13 cellular contexts compared by ENCODE assay signal in the genomic region with DNA sequence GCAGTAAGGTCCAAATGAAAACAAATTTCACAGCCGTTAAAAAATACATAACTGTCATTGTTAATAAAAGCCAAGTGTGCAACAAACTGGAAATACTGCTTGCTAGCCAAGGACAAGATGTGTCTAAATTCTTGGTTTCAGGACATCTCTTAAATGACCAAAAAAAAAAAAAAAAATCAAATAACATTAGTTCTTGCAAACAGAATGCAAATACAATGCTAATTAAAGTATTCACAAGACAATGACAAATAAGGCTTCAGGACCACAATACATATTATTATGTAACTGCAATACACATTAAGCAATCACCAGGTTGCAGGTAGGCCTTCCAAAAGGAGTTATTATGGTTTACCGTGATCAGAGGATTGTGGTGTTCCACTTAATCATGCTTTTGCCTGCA. TPM values are rescaled to one million over a fixed set of nuclear protein-coding genes. Genes with fewer than 3 reads are reported as not detected.
A peak's percentile ranks its signal among the peaks of the same experiment; 100 is the strongest.
DNase-seq lines count a peak whose midpoint lies in the region; ATAC-seq and TF ChIP-seq lines count a peak whose summit lies in the region.
"Had no signal": no experiment of that assay in that cellular context is flagged by ENCODE, and none has a peak within 500 bp of the region (broad histone marks: within the 10 kb centered on the region; RNA-seq: fewer than 3 reads in every experiment).

No MANE protein-coding gene starts in this region.

- peaks cover 7% of the 10 kb centered on the region for H3K36me3 Mint-ChIP-seq in T-helper 2 cell treated with Interferon-gamma antibody and Interleukin-4, amounts not matched to agents 5 μg/mL and 100 μg/mL, for 36 hours (ENCODE audit: low read depth)
- H3K36me3 Mint-ChIP-seq: immature natural killer cell had no signal

- POLR2A ChIA-PET in AG04449 (lab: Yijun Ruan, JAX): no interaction called here

- H3K4me2 ChIP-seq in MM.1S (ENCODE audit: low read depth, low read length): peak overlapping the region; percentile 60
- H3K4me2 ChIP-seq in neural cell (ENCODE audit: low read length): peak overlapping the region; percentile 94

- no peaks in the 10 kb centered on the region for H3K27me3 Mint-ChIP-seq in T-helper 2 cell treated with Interferon-gamma antibody and Interleukin-4, amounts not matched to agents 5 μg/mL and 100 μg/mL, for 36 hours (ENCODE audit: low read depth)

- H3K4me3 ChIP-seq in AG04449 (ENCODE audit: low read depth, low read length) (peak overlapping the region; percentile 83), MM.1S (ENCODE audit: low read length) (peak overlapping the region; percentile 85), endocrine pancreas (ENCODE audit: control insufficient read depth, insufficient read depth, low read length) (peak overlapping the region; percentile 72), neural cell (ENCODE audit: low read length) (peak overlapping the region; percentile 84)

- H3K36me3 ChIP-seq in MM.1S (replicated peaks; ENCODE audit: insufficient read depth, low read length) (no peaks in the 10 kb centered on the region; the same call in 1 of the 2 replicates), endocrine pancreas (ENCODE audit: control insufficient read depth, insufficient read depth, low read length) (no peaks in the 10 kb centered on the region), neural cell (ENCODE audit: insufficient read depth, low read length) (no peaks in the 10 kb centered on the region)

- H3K27me3 ChIP-seq in MM.1S (replicated peaks; ENCODE audit: insufficient read depth, low read length) (no peaks in the 10 kb centered on the region), endocrine pancreas (ENCODE audit: control insufficient read depth, insufficient read depth, low read length) (no peaks in the 10 kb centered on the region), neural cell (ENCODE audit: insufficient read depth, low read depth, low read length) (no peaks in the 10 kb centered on the region)

- H3K4me1 Mint-ChIP-seq in T-helper 2 cell treated with Interferon-gamma antibody and Interleukin-4, amounts not matched to agents 5 μg/mL and 100 μg/mL, for 36 hours (ENCODE audit: low read depth): peaks cover 23% of the 10 kb centered on the region

- H3F3A ChIP-seq in MM.1S (ENCODE audit: insufficient read depth, low read length) (peaks cover 11% of the 10 kb centered on the region), neural cell (ENCODE audit: insufficient read depth, low read length, poor library complexity, severe bottlenecking) (peaks cover 6% of the 10 kb centered on the region)

- H3K9ac ChIP-seq in MM.1S (ENCODE audit: low read length): no peak overlapping the region
- no peak overlapping the region for H3K9ac ChIP-seq in endocrine pancreas (ENCODE audit: control insufficient read depth, insufficient read depth, low read length)
- H3K9ac ChIP-seq in neural cell (ENCODE audit: low read length): peak overlapping the region; percentile 91

- H3K9me3 Mint-ChIP-seq in T-helper 2 cell treated with Interferon-gamma antibody and Interleukin-4, amounts not matched to agents 5 μg/mL and 100 μg/mL, for 36 hours: no peaks in the 10 kb centered on the region
- H3K9me3 Mint-ChIP-seq: activated naive CD4-positive, alpha-beta T cell treated with anti-CD3 and anti-CD28 coated beads for 36 hours; immature natural killer cell had no signal

- H3K27ac Mint-ChIP-seq in T-helper 2 cell treated with Interferon-gamma antibody and Interleukin-4, amounts not matched to agents 5 μg/mL and 100 μg/mL, for 36 hours: no peak overlapping the region
- H3K27ac Mint-ChIP-seq: activated naive CD4-positive, alpha-beta T cell treated with anti-CD3 and anti-CD28 coated beads for 36 hours; immature natural killer cell had no signal

- no peak for TF ChIP-seq RAD21 in neural cell (conservative IDR thresholded peaks at IDR 0.05)

- H4K20me1 ChIP-seq in MM.1S (ENCODE audit: insufficient read depth, low read length) (0 out of 2 replicates have a peak, but pooled peaks cover 4% of the 10 kb centered on the region), neural cell (ENCODE audit: insufficient read depth) (no peaks in the 10 kb centered on the region)

- DNase-seq in AG04449 (ENCODE audit: low read depth, low spot score) (no peak), MM.1S (no peak), NCI-H510A (lab: John Stamatoyannopoulos, UW) (no peak), NCI-H2107 treated with DMSO at 0.1 percent for 48 hours (lab: John Stamatoyannopoulos, UW; ENCODE audit: unreplicated experiment) (no peak)
- no peak for DNase-seq in T-helper 2 cell treated with Interferon-gamma antibody and Interleukin-4, amounts not matched to agents 5 μg/mL and 100 μg/mL, for 36 hours (ENCODE audit: low spot score)
- DNase-seq: activated naive CD4-positive, alpha-beta T cell treated with anti-CD3 and anti-CD28 coated beads for 36 hours; immature natural killer cell; MV-4-11; stimulated activated CD4-positive, alpha-beta T cell treated with anti-CD3 and anti-CD28 coated beads, Interleukin-4, amount 100 ng/mL, for 1 hour; T1000 had no signal

- no peak overlapping the region for H3K4me3 Mint-ChIP-seq in T-helper 2 cell treated with Interferon-gamma antibody and Interleukin-4, amounts not matched to agents 5 μg/mL and 100 μg/mL, for 36 hours
- H3K4me3 Mint-ChIP-seq: activated naive CD4-positive, alpha-beta T cell treated with anti-CD3 and anti-CD28 coated beads for 36 hours had no signal

- H3K79me2 ChIP-seq in MM.1S (ENCODE audit: low read length): peaks cover 75% of the 10 kb centered on the region
- peaks cover 76% of the 10 kb centered on the region for H3K79me2 ChIP-seq in neural cell (replicated peaks; ENCODE audit: insufficient read depth, low read length)

- H3K4me1 ChIP-seq in MM.1S (ENCODE audit: low read length): peaks cover 23% of the 10 kb centered on the region
- peaks cover 24% of the 10 kb centered on the region for H3K4me1 ChIP-seq in endocrine pancreas (ENCODE audit: control insufficient read depth, insufficient read depth, low read length)

- H3K27ac ChIP-seq in MM.1S (ENCODE audit: low read length) (no peak overlapping the region), neural cell (ENCODE audit: low read length) (no peak overlapping the region)

- CTCF ChIA-PET in AG04449 (lab: Yijun Ruan, JAX): interaction anchor here (1.0 kb wide), 1 partner anchor 102 kb away, joined by 4 read pairs; no protein-coding TSS in a partner anchor

- TF ChIP-seq CTCF in AG04449 (IDR thresholded peaks at IDR 0.05; ENCODE audit: insufficient read depth, low read length, missing control alignments): no peak
- no peak for TF ChIP-seq CTCF in MM.1S (IDR thresholded peaks at IDR 0.05; ENCODE audit: low read length)
- TF ChIP-seq CTCF in neural cell (IDR thresholded peaks at IDR 0.05; ENCODE audit: poor library complexity, severe bottlenecking): no peak

- no peak for TF ChIP-seq EP300 in neural cell (conservative IDR thresholded peaks at IDR 0.05; ENCODE audit: poor library complexity, severe bottlenecking)

- no peaks in the 10 kb centered on the region for H3K9me2 ChIP-seq in MM.1S (replicated peaks; ENCODE audit: insufficient read depth, low read length)
- no peaks in the 10 kb centered on the region for H3K9me2 ChIP-seq in neural cell (ENCODE audit: insufficient read depth, low read length)

- ATAC-seq in HG02798 (IDR thresholded peaks at IDR 0.05; ENCODE audit: poor library complexity, unreplicated experiment): no peak

- no peak overlapping the region for H2AFZ ChIP-seq in MM.1S (ENCODE audit: low read length)
- H2AFZ ChIP-seq in neural cell (ENCODE audit: low read depth, low read length): no peak overlapping the region

- H3K9me3 ChIP-seq in MM.1S (replicated peaks; ENCODE audit: insufficient read depth, low read length): no peaks in the 10 kb centered on the region
- no peaks in the 10 kb centered on the region for H3K9me3 ChIP-seq in endocrine pancreas (ENCODE audit: control insufficient read depth, low read length)
- no peaks in the 10 kb centered on the region for H3K9me3 ChIP-seq in neural cell (ENCODE audit: low read length)

TF ChIP-seq in neural cell, 6 proteins besides CTCF, POLR2A, EP300 and RAD21:
- TF ChIP-seq MXI1 (conservative IDR thresholded peaks at IDR 0.05; ENCODE audit: poor library complexity, severe bottlenecking) (no peak), TAF1 (IDR thresholded peaks at IDR 0.05; ENCODE audit: low read depth) (no peak), POLR2AphosphoS5 (IDR thresholded peaks at IDR 0.05) (no peak), SMC3 (conservative IDR thresholded peaks at IDR 0.05; ENCODE audit: poor library complexity) (no peak), EZH2 (IDR thresholded peaks at IDR 0.05; ENCODE audit: borderline replicate concordance, insufficient read depth, low read length, poor library complexity, severe bottlenecking) (no peak)
- TF ChIP-seq, protein P1, sequence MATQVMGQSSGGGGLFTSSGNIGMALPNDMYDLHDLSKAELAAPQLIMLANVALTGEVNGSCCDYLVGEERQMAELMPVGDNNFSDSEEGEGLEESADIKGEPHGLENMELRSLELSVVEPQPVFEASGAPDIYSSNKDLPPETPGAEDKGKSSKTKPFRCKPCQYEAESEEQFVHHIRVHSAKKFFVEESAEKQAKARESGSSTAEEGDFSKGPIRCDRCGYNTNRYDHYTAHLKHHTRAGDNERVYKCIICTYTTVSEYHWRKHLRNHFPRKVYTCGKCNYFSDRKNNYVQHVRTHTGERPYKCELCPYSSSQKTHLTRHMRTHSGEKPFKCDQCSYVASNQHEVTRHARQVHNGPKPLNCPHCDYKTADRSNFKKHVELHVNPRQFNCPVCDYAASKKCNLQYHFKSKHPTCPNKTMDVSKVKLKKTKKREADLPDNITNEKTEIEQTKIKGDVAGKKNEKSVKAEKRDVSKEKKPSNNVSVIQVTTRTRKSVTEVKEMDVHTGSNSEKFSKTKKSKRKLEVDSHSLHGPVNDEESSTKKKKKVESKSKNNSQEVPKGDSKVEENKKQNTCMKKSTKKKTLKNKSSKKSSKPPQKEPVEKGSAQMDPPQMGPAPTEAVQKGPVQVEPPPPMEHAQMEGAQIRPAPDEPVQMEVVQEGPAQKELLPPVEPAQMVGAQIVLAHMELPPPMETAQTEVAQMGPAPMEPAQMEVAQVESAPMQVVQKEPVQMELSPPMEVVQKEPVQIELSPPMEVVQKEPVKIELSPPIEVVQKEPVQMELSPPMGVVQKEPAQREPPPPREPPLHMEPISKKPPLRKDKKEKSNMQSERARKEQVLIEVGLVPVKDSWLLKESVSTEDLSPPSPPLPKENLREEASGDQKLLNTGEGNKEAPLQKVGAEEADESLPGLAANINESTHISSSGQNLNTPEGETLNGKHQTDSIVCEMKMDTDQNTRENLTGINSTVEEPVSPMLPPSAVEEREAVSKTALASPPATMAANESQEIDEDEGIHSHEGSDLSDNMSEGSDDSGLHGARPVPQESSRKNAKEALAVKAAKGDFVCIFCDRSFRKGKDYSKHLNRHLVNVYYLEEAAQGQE (IDR thresholded peaks at IDR 0.05; ENCODE audit: borderline replicate concordance): no peak

RNA-seq across cellular contexts. Expression of a gene that starts 3.6 kb away (rescaled TPM):
- polyA plus RNA-seq in neural cell: 138 and 155 TPM in 2 replicates
- 229 and 256 TPM in 2 replicates for polyA minus RNA-seq in neural cell
